ENCODE assay signal across 1 cellular context in the genomic region with DNA sequence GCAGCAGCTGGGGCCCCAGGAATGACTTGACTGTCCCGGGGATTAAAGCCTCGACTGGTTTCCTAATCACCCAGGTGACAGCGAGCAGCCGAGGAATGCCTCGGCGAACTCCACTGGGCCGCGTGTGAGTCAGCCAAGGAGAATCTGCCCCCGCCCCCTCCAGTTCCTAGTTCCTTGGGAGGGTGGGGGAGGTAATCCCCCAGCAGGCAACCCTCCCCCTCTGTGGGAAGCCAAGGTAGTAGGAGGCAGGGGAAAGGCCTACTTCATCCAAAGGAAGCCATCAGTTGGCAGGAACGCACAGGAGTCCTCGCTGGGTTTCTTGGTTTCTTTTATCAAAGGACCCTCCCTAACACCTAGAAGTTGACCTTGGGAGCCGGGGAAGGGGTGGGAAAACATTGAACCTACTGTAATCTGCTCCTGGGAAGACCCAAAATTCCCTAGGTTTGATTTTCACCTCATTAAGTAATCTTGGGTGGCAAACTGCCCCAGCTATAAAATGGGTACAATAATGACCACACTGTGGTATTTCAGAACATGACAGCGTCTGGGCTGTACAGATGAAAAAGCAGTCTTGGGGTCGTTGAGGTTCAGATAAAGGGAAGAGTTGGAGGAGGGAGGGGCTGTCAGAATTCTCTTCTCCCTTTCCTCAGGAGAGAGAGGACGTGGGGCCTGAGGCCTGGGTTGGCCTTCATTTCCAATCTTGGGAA.
TF ChIP-seq lines count a peak whose summit lies in the region.

No MANE protein-coding gene starts in this region.

TF ChIP-seq in K562, 482 proteins besides CTCF, POLR2A, EP300 and RAD21 (continued from another document and continues in another):
- no peak for TF ChIP-seq ZBTB40 (IDR thresholded peaks at IDR 0.05)
- no peak for TF ChIP-seq ZBTB40 (CRISPR knock-in tag; IDR thresholded peaks at IDR 0.05)
- TF ChIP-seq, protein P1, sequence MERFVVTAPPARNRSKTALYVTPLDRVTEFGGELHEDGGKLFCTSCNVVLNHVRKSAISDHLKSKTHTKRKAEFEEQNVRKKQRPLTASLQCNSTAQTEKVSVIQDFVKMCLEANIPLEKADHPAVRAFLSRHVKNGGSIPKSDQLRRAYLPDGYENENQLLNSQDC (CRISPR knock-in tag; IDR thresholded peaks at IDR 0.05) = no peak
- 0 out of 2 replicates have a peak, but pooled peaks have one; percentile 55 for TF ChIP-seq XRCC5 (IDR thresholded peaks at IDR 0.05; ENCODE audit: low read depth, low read length)
- TF ChIP-seq, protein P2, sequence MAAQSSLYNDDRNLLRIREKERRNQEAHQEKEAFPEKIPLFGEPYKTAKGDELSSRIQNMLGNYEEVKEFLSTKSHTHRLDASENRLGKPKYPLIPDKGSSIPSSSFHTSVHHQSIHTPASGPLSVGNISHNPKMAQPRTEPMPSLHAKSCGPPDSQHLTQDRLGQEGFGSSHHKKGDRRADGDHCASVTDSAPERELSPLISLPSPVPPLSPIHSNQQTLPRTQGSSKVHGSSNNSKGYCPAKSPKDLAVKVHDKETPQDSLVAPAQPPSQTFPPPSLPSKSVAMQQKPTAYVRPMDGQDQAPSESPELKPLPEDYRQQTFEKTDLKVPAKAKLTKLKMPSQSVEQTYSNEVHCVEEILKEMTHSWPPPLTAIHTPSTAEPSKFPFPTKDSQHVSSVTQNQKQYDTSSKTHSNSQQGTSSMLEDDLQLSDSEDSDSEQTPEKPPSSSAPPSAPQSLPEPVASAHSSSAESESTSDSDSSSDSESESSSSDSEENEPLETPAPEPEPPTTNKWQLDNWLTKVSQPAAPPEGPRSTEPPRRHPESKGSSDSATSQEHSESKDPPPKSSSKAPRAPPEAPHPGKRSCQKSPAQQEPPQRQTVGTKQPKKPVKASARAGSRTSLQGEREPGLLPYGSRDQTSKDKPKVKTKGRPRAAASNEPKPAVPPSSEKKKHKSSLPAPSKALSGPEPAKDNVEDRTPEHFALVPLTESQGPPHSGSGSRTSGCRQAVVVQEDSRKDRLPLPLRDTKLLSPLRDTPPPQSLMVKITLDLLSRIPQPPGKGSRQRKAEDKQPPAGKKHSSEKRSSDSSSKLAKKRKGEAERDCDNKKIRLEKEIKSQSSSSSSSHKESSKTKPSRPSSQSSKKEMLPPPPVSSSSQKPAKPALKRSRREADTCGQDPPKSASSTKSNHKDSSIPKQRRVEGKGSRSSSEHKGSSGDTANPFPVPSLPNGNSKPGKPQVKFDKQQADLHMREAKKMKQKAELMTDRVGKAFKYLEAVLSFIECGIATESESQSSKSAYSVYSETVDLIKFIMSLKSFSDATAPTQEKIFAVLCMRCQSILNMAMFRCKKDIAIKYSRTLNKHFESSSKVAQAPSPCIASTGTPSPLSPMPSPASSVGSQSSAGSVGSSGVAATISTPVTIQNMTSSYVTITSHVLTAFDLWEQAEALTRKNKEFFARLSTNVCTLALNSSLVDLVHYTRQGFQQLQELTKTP (IDR thresholded peaks at IDR 0.05; ENCODE audit: low read depth in 1 of 2, partially characterized antibody in 2 of 2) = no peak
- TF ChIP-seq ZNF639 (CRISPR knock-in tag; conservative IDR thresholded peaks at IDR 0.05 in 1 of 2, IDR thresholded peaks at IDR 0.05 in 1 of 2) = no peak
- no peak for TF ChIP-seq SETDB1 (IDR thresholded peaks at IDR 0.05; ENCODE audit: low read length)
- TF ChIP-seq POLR2G (IDR thresholded peaks at IDR 0.05; ENCODE audit: low read depth, low read length) = no peak
- TF ChIP-seq PURB (CRISPR knock-in tag; IDR thresholded peaks at IDR 0.05; ENCODE audit: low read depth) = no peak
- TF ChIP-seq MEIS2 (IDR thresholded peaks at IDR 0.05; ENCODE audit: partially characterized antibody) = no peak
- TF ChIP-seq KLF10 (CRISPR knock-in tag; IDR thresholded peaks at IDR 0.05) = no peak
- TF ChIP-seq STAT5B (CRISPR knock-in tag; IDR thresholded peaks at IDR 0.05) = no peak
- no peak for TF ChIP-seq KDM4B (IDR thresholded peaks at IDR 0.05; ENCODE audit: borderline replicate concordance in 2 of 2, low read depth in 1 of 2)
- TF ChIP-seq, protein P3, sequence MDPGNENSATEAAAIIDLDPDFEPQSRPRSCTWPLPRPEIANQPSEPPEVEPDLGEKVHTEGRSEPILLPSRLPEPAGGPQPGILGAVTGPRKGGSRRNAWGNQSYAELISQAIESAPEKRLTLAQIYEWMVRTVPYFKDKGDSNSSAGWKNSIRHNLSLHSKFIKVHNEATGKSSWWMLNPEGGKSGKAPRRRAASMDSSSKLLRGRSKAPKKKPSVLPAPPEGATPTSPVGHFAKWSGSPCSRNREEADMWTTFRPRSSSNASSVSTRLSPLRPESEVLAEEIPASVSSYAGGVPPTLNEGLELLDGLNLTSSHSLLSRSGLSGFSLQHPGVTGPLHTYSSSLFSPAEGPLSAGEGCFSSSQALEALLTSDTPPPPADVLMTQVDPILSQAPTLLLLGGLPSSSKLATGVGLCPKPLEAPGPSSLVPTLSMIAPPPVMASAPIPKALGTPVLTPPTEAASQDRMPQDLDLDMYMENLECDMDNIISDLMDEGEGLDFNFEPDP (CRISPR knock-in tag; IDR thresholded peaks at IDR 0.05) = no peak
- TF ChIP-seq, protein P4, sequence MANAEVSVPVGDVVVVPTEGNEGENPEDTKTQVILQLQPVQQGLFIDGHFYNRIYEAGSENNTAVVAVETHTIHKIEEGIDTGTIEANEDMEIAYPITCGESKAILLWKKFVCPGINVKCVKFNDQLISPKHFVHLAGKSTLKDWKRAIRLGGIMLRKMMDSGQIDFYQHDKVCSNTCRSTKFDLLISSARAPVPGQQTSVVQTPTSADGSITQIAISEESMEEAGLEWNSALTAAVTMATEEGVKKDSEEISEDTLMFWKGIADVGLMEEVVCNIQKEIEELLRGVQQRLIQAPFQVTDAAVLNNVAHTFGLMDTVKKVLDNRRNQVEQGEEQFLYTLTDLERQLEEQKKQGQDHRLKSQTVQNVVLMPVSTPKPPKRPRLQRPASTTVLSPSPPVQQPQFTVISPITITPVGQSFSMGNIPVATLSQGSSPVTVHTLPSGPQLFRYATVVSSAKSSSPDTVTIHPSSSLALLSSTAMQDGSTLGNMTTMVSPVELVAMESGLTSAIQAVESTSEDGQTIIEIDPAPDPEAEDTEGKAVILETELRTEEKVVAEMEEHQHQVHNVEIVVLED (CRISPR knock-in tag; IDR thresholded peaks at IDR 0.05) = no peak
- TF ChIP-seq ZNF695 (CRISPR knock-in tag; IDR thresholded peaks at IDR 0.05) = no peak
- TF ChIP-seq CREB1 (IDR thresholded peaks at IDR 0.05) = no peak
- no peak for TF ChIP-seq CREB1 (CRISPR knock-in tag; IDR thresholded peaks at IDR 0.05)
- no peak for TF ChIP-seq FOXP1 (CRISPR knock-in tag; IDR thresholded peaks at IDR 0.05)
- TF ChIP-seq, protein P5, sequence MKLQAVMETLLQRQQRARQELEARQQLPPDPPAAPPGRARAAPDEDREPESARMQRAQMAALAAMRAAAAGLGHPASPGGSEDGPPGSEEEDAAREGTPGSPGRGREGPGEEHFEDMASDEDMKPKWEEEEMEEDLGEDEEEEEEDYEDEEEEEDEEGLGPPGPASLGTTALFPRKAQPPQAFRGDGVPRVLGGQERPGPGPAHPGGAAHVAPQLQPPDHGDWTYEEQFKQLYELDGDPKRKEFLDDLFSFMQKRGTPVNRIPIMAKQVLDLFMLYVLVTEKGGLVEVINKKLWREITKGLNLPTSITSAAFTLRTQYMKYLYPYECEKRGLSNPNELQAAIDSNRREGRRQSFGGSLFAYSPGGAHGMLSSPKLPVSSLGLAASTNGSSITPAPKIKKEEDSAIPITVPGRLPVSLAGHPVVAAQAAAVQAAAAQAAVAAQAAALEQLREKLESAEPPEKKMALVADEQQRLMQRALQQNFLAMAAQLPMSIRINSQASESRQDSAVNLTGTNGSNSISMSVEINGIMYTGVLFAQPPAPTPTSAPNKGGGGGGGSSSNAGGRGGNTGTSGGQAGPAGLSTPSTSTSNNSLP (IDR thresholded peaks at IDR 0.05; ENCODE audit: borderline replicate concordance, low read depth, low read length) = no peak
- no peak; the same call in 1 of the 2 replicates for TF ChIP-seq CEBPG (CRISPR knock-in tag; IDR thresholded peaks at IDR 0.05)
- no peak for TF ChIP-seq CEBPG (tag; conservative IDR thresholded peaks at IDR 0.05 in 1 of 2, IDR thresholded peaks at IDR 0.05 in 1 of 2)
- TF ChIP-seq PPARD (CRISPR knock-in tag; IDR thresholded peaks at IDR 0.05) = no peak
- TF ChIP-seq CBX3 (IDR thresholded peaks at IDR 0.05; ENCODE audit: borderline replicate concordance in 1 of 2, low read length in 2 of 2) = peak in 1 of 2 experiments; percentile 13; a peak in 1 of 3 replicates
- no peak for TF ChIP-seq HDAC3 (IDR thresholded peaks at IDR 0.05; ENCODE audit: borderline replicate concordance, partially characterized antibody)
- TF ChIP-seq TEAD1 (CRISPR knock-in tag; IDR thresholded peaks at IDR 0.05) = peak in 1 of 2 experiments; percentile 89; a peak in 2 of 4 replicates
- no peak for TF ChIP-seq ZNF316 (IDR thresholded peaks at IDR 0.05)
- no peak for TF ChIP-seq ZNF717 (CRISPR knock-in tag; IDR thresholded peaks at IDR 0.05)
- no peak for TF ChIP-seq TAF1 (IDR thresholded peaks at IDR 0.05; ENCODE audit: control insufficient read depth, extremely low read depth, insufficient read depth, low read length, severe bottlenecking)
- TF ChIP-seq, protein P6, sequence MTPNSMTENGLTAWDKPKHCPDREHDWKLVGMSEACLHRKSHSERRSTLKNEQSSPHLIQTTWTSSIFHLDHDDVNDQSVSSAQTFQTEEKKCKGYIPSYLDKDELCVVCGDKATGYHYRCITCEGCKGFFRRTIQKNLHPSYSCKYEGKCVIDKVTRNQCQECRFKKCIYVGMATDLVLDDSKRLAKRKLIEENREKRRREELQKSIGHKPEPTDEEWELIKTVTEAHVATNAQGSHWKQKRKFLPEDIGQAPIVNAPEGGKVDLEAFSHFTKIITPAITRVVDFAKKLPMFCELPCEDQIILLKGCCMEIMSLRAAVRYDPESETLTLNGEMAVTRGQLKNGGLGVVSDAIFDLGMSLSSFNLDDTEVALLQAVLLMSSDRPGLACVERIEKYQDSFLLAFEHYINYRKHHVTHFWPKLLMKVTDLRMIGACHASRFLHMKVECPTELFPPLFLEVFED (CRISPR knock-in tag; conservative IDR thresholded peaks at IDR 0.05) = no peak
- no peak for TF ChIP-seq ZNF311 (CRISPR knock-in tag; IDR thresholded peaks at IDR 0.05)
- peak; percentile 74 for TF ChIP-seq DPF2 (IDR thresholded peaks at IDR 0.05)
